Comparison of ENCODE assay signal across 8 cellular contexts in genomic region chr18:66495844-66496243, GRCh38.
DNase-seq lines count a peak whose midpoint lies in the region; ATAC-seq and TF ChIP-seq lines count a peak whose summit lies in the region.

No MANE protein-coding gene starts in this region.

- H3K27ac ChIP-seq in fibroblast of lung (ENCODE audit: insufficient read depth, low read length) = no peak overlapping the region
- no peak overlapping the region for H3K27ac ChIP-seq in spleen

- H3K4me1 Mint-ChIP-seq in naive thymus-derived CD8-positive, alpha-beta T cell = no peaks in the 10 kb centered on the region

- H3K36me3 Mint-ChIP-seq in naive thymus-derived CD8-positive, alpha-beta T cell = no peaks in the 10 kb centered on the region

- H3K79me2 ChIP-seq in fibroblast of lung (ENCODE audit: control insufficient read depth, insufficient read depth, low read length) = no peaks in the 10 kb centered on the region

- peak; percentile 90 for ATAC-seq in GM18868 (IDR thresholded peaks at IDR 0.05; ENCODE audit: unreplicated experiment)
- no peak for ATAC-seq in naive thymus-derived CD8-positive, alpha-beta T cell

- H3K36me3 ChIP-seq in fibroblast of lung (ENCODE audit: control insufficient read depth, insufficient read depth, low read length) = no peaks in the 10 kb centered on the region
- H3K36me3 ChIP-seq in spleen = no peaks in the 10 kb centered on the region

- no peak overlapping the region for H2AFZ ChIP-seq in fibroblast of lung (ENCODE audit: low read length)

- no peaks in the 10 kb centered on the region for H3K27me3 ChIP-seq in fibroblast of lung (ENCODE audit: control insufficient read depth, insufficient read depth, low read length)
- no peaks in the 10 kb centered on the region for H3K27me3 ChIP-seq in spleen (replicated peaks in 1 of 7)

- H3K9me3 ChIP-seq in fibroblast of lung (ENCODE audit: control insufficient read depth, insufficient read depth, low read depth, low read length) (no peaks in the 10 kb centered on the region), spleen (no peaks in the 10 kb centered on the region)

- no peak overlapping the region for H3K4me2 ChIP-seq in fibroblast of lung (ENCODE audit: extremely low read depth, insufficient read depth, low read length)

- POLR2A ChIA-PET in naive thymus-derived CD8-positive, alpha-beta T cell (lab: Charles Lee) = no interaction called here

- H3K4me1 ChIP-seq in fibroblast of lung (ENCODE audit: control insufficient read depth, extremely low read depth, insufficient read depth, low read length) (no peaks in the 10 kb centered on the region), spleen (no peaks in the 10 kb centered on the region)

- no peak overlapping the region for H3K9ac ChIP-seq in fibroblast of lung (ENCODE audit: insufficient read depth, low read length)

- DNase-seq in A172 (ENCODE audit: low spot score) = peak; percentile 41
- peak; percentile 28 for DNase-seq in OCI-M2 (lab: John Stamatoyannopoulos, UW; ENCODE audit: unreplicated experiment)
- peak; percentile 19 to 33 for DNase-seq in fibroblast of lung (ENCODE audit: low read depth in 2 of 2)
- peak in 43 of 56 donors; percentile 0 to 72 (median 14) for DNase-seq in nucleus accumbens (lab: John Stamatoyannopoulos, UW)
- no peak for DNase-seq in spleen
- no peak for DNase-seq in naive thymus-derived CD8-positive, alpha-beta T cell

- TF ChIP-seq POLR2A in spleen (IDR thresholded peaks at IDR 0.05) = no peak

- intact Hi-C loops in spleen (cut with DNase I; ENCODE audit: low total_unique reads) = no loop called here

- TF ChIP-seq CTCF in LNCAP (IDR thresholded peaks at IDR 0.05) (peak; percentile 83), fibroblast of lung (conservative IDR thresholded peaks at IDR 0.05 in 1 of 2, IDR thresholded peaks at IDR 0.05 in 1 of 2; ENCODE audit: low read depth in 1 of 2, low read length in 2 of 2) (peak in 1 of 2 donors; percentile 41), spleen (IDR thresholded peaks at IDR 0.05 in 8 of 11, conservative IDR thresholded peaks at IDR 0.05 in 3 of 11) (peak in 1 of 11 experiments; percentile 11)

- H3K4me3 ChIP-seq in fibroblast of lung (replicated peaks in 1 of 4; ENCODE audit: control extremely low read depth in 1 of 4, insufficient read depth in 1 of 4, low read depth in 3 of 4, low read length in 4 of 4) (no peak overlapping the region), spleen (no peak overlapping the region)

- WGBS in spleen, 5 donors = 41 to 65% (median 47%) methylated on average over 3 of the region's 3 CpGs

- H3K4me3 Mint-ChIP-seq in naive thymus-derived CD8-positive, alpha-beta T cell = no peak overlapping the region

- no peaks in the 10 kb centered on the region for H4K20me1 ChIP-seq in fibroblast of lung (ENCODE audit: control insufficient read depth, extremely low read depth, insufficient read depth, low read length)

- no peaks in the 10 kb centered on the region for H3K27me3 Mint-ChIP-seq in naive thymus-derived CD8-positive, alpha-beta T cell

- H3K9me3 Mint-ChIP-seq in naive thymus-derived CD8-positive, alpha-beta T cell = peaks cover 0 to 5% (median 1%) of the 10 kb centered on the region in 9 donors

- no peak overlapping the region for H3K27ac Mint-ChIP-seq in naive thymus-derived CD8-positive, alpha-beta T cell

Comparison
In these comparisons a context has a peak if more than half of its experiments do, and no peak if none do; other contexts are left out.
1. DNase-seq: peak in A172 (single experiment), OCI-M2 (single experiment), fibroblast of lung (2 of 2) and nucleus accumbens (43 of 56); none in spleen (single experiment) and naive thymus-derived CD8-positive, alpha-beta T cell (0 of 10).